Comparison of ENCODE assay signal across 27 cellular contexts in genomic region chr10:109187677-109188076, GRCh38.
"Had no signal": no experiment of that assay in that cellular context is flagged by ENCODE, and none has a peak within 500 bp of the region (broad histone marks: within the 10 kb centered on the region; RNA-seq: fewer than 3 reads in every experiment).

No MANE protein-coding gene starts in this region.

- H3K36me3 Mint-ChIP-seq: activated CD4-positive, alpha-beta memory T cell treated with anti-CD3 and anti-CD28 coated beads for 36 hours; activated naive CD8-positive, alpha-beta T cell treated with anti-CD3 and anti-CD28 coated beads for 36 hours; stimulated activated effector memory CD8-positive, alpha-beta T cell treated with anti-CD3 and anti-CD28 coated beads, Interleukin-12 subunit alpha, Interleukin-12 subunit beta, amount 100 ng/mL, for 72 hours had no signal

- H3K27ac ChIP-seq: adrenal gland, body of pancreas, left ventricle myocardium inferior, thoracic aorta, VCaP had no signal

- H3K27me3 Mint-ChIP-seq: activated CD4-positive, alpha-beta memory T cell treated with anti-CD3 and anti-CD28 coated beads for 36 hours; activated naive CD8-positive, alpha-beta T cell treated with anti-CD3 and anti-CD28 coated beads for 36 hours; progenitor cell of endocrine pancreas; stimulated activated naive CD8-positive, alpha-beta T cell treated with anti-CD3 and anti-CD28 coated beads, Interleukin-15, Interleukin-2, amounts not matched to agents 100 ng/mL and 50 ng/mL, for 24 hours had no signal

- H3K4me1 ChIP-seq: adrenal gland, body of pancreas, left ventricle myocardium inferior had no signal

- H3K4me1 Mint-ChIP-seq: activated naive CD8-positive, alpha-beta T cell treated with anti-CD3 and anti-CD28 coated beads for 36 hours; nephron; stimulated activated effector memory CD8-positive, alpha-beta T cell treated with anti-CD3 and anti-CD28 coated beads, Interleukin-12 subunit alpha, Interleukin-12 subunit beta, amount 100 ng/mL, for 72 hours had no signal

- H3K27ac Mint-ChIP-seq: activated CD4-positive, alpha-beta memory T cell treated with anti-CD3 and anti-CD28 coated beads for 36 hours; activated naive CD4-positive, alpha-beta T cell treated with anti-CD3 and anti-CD28 coated beads for 36 hours; activated naive CD8-positive, alpha-beta T cell treated with anti-CD3 and anti-CD28 coated beads for 36 hours; activated T-helper 1 cell treated with anti-CD3 and anti-CD28 coated beads, Interleukin-12 subunit alpha, Interleukin-12 subunit beta, Interleukin-2, Interleukin-4 antibody, amounts not matched to agents 30 ng/mL and 10 ng/mL and 1 ng/mL, durations not matched to agents 14 hours and 24 hours and 36 hours; nephron; progenitor cell of endocrine pancreas; stimulated activated effector memory CD8-positive, alpha-beta T cell treated with anti-CD3 and anti-CD28 coated beads, Interleukin-12 subunit alpha, Interleukin-12 subunit beta, amount 100 ng/mL, for 72 hours; stimulated activated naive CD8-positive, alpha-beta T cell treated with anti-CD3 and anti-CD28 coated beads, Interleukin-15, Interleukin-2, amounts not matched to agents 100 ng/mL and 50 ng/mL, for 24 hours had no signal

- ATAC-seq: activated CD4-positive, CD25-positive, alpha-beta regulatory T cell treated with anti-CD3 and anti-CD28 coated beads, Interleukin-2, amount 50 U/mL, for 24 hours; body of pancreas; sciatic nerve; stimulated activated effector memory CD8-positive, alpha-beta T cell treated with anti-CD3 and anti-CD28 coated beads, Interleukin-12 subunit alpha, Interleukin-12 subunit beta, amount 100 ng/mL, for 72 hours had no signal

- H3K4me3 Mint-ChIP-seq: activated CD4-positive, alpha-beta memory T cell treated with anti-CD3 and anti-CD28 coated beads for 36 hours; activated naive CD4-positive, alpha-beta T cell treated with anti-CD3 and anti-CD28 coated beads for 36 hours; activated naive CD8-positive, alpha-beta T cell treated with anti-CD3 and anti-CD28 coated beads for 36 hours; activated T-helper 1 cell treated with anti-CD3 and anti-CD28 coated beads, Interleukin-12 subunit alpha, Interleukin-12 subunit beta, Interleukin-2, Interleukin-4 antibody, amounts not matched to agents 30 ng/mL and 10 ng/mL and 1 ng/mL, durations not matched to agents 14 hours and 24 hours and 36 hours; nephron; stimulated activated effector memory CD8-positive, alpha-beta T cell treated with anti-CD3 and anti-CD28 coated beads, Interleukin-12 subunit alpha, Interleukin-12 subunit beta, amount 100 ng/mL, for 72 hours; stimulated activated naive CD8-positive, alpha-beta T cell treated with anti-CD3 and anti-CD28 coated beads, Interleukin-15, Interleukin-2, amounts not matched to agents 100 ng/mL and 50 ng/mL, for 24 hours had no signal

- DNase-seq: activated CD4-positive, alpha-beta memory T cell treated with anti-CD3 and anti-CD28 coated beads for 36 hours; activated CD4-positive, alpha-beta T cell treated with anti-CD3 and anti-CD28 coated beads for 48 hours; activated CD8-positive, alpha-beta memory T cell treated with anti-CD3 and anti-CD28 coated beads, Interleukin-2, amount 50 U/mL, for 4 hours; activated effector memory CD4-positive, alpha-beta T cell treated with anti-CD3 and anti-CD28 coated beads, Interleukin-2, amount 50 U/mL, for 16 hours; activated naive CD4-positive, alpha-beta T cell treated with anti-CD3 and anti-CD28 coated beads for 36 hours; activated naive CD8-positive, alpha-beta T cell treated with anti-CD3 and anti-CD28 coated beads for 36 hours; activated T-cell treated with anti-CD3 and anti-CD28 coated beads, Interleukin-2, amount 50 U/mL, for 1 hour; adrenal gland; aorta; body of pancreas; dermis blood vessel endothelial cell; effector CD4-positive, alpha-beta T cell; islet precursor cell; left ventricle myocardium inferior; small intestine; stimulated activated CD4-positive, alpha-beta T cell treated with anti-CD3 and anti-CD28 coated beads, Interleukin-4, amount 100 ng/mL, for 24 hours; trophoblast cell had no signal

- H3K4me3 ChIP-seq: adrenal gland, body of pancreas, left ventricle myocardium inferior, lung, thoracic aorta had no signal

- H3K36me3 ChIP-seq: adrenal gland, left ventricle myocardium inferior, thoracic aorta had no signal

- H3K27me3 ChIP-seq: adrenal gland, body of pancreas had no signal
